In the genomic region with DNA sequence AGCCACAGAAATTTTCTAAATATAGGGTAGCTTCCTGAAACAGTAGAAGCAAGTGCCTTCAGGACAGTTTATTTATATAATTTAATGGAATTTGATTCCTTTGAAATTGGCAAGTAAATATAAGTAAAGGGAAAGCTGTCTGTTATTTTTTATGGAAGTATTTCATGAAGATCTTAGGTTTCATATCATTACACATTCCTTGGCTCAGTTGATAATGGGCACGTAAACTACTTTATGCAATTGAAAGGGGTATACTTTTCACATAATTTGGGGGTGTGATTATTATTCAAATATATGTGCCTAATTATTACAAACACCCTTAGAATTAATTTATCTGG, we compare ENCODE assay signal across 1 cellular context.
TF ChIP-seq lines count a peak whose summit lies in the region.

No MANE protein-coding gene starts in this region.

TF ChIP-seq in HepG2, 621 proteins besides CTCF, POLR2A, EP300 and RAD21 (continued from another document):
- TF ChIP-seq, protein P1, sequence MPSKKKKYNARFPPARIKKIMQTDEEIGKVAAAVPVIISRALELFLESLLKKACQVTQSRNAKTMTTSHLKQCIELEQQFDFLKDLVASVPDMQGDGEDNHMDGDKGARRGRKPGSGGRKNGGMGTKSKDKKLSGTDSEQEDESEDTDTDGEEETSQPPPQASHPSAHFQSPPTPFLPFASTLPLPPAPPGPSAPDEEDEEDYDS (CRISPR knock-in tag; IDR thresholded peaks at IDR 0.05), result no peak
- no peak for TF ChIP-seq MIER2 (CRISPR knock-in tag; IDR thresholded peaks at IDR 0.05)
